In genomic region chr14:102601378-102601925, GRCh38 we compare ENCODE assay signal across 19 cellular contexts.
"Had no signal": no experiment of that assay in that cellular context is flagged by ENCODE, and none has a peak within 500 bp of the region (broad histone marks: within the 10 kb centered on the region; RNA-seq: fewer than 3 reads in every experiment).

No MANE protein-coding gene starts in this region.

- ATAC-seq: activated CD4-positive, alpha-beta T cell treated with anti-CD3 and anti-CD28 coated beads for 36 hours; activated T-cell treated with anti-CD3 and anti-CD28 coated beads, Interleukin-2, amount 50 U/mL, for 72 hours; gastroesophageal sphincter; stimulated activated memory B cell treated with anti-CD40 and anti-IgM and Interleukin-4, amounts not matched to agents 10 μg/mL and 1 μg/mL and 100 μg/mL, for 72 hours had no signal

- H3K9ac ChIP-seq: neural progenitor cell had no signal

- H3K27ac Mint-ChIP-seq: activated CD4-positive, alpha-beta memory T cell treated with anti-CD3 and anti-CD28 coated beads, Interleukin-2, amount 10 ng/mL, durations not matched to agents 7 days and 5 days; activated CD4-positive, alpha-beta T cell treated with anti-CD3 and anti-CD28 coated beads for 36 hours; activated naive CD4-positive, alpha-beta T cell treated with anti-CD3 and anti-CD28 coated beads for 36 hours; activated T-cell treated with anti-CD3 and anti-CD28 coated beads, Interleukin-2, amount 50 U/mL, for 72 hours; mesothelial cell of epicardium; neural progenitor cell; stimulated activated memory B cell treated with anti-CD40 and anti-IgM and Interleukin-4, amounts not matched to agents 10 μg/mL and 1 μg/mL and 100 μg/mL, for 72 hours had no signal

- FAIRE-seq: kidney had no signal

- H3K27ac ChIP-seq: adrenal gland, coronary artery, gastroesophageal sphincter, hepatocyte, neural progenitor cell, right atrium auricular region, tibial nerve, VCaP had no signal

- H3K4me1 ChIP-seq: neural progenitor cell had no signal

- H3K27me3 ChIP-seq: adrenal gland, gastroesophageal sphincter, hepatocyte, neural progenitor cell, right atrium auricular region, tibial nerve had no signal

- DNase-seq: activated CD4-positive, alpha-beta memory T cell treated with anti-CD3 and anti-CD28 coated beads, Interleukin-2, amount 10 ng/mL, durations not matched to agents 7 days and 5 days; activated CD4-positive, alpha-beta T cell treated with anti-CD3 and anti-CD28 coated beads for 36 hours; activated naive CD4-positive, alpha-beta T cell treated with anti-CD3 and anti-CD28 coated beads for 36 hours; activated T-cell treated with anti-CD3 and anti-CD28 coated beads, Interleukin-2, amount 50 U/mL, for 72 hours; adrenal gland; caudate nucleus; effector CD4-positive, alpha-beta T cell; stimulated activated CD4-positive, alpha-beta T cell treated with anti-CD3 and anti-CD28 coated beads, Interleukin-1b, Interleukin-23, amount 100 ng/mL, for 48 hours; T1000 had no signal

- H3K4me3 Mint-ChIP-seq: activated CD4-positive, alpha-beta memory T cell treated with anti-CD3 and anti-CD28 coated beads, Interleukin-2, amount 10 ng/mL, durations not matched to agents 7 days and 5 days; activated CD4-positive, alpha-beta T cell treated with anti-CD3 and anti-CD28 coated beads for 36 hours; activated naive CD4-positive, alpha-beta T cell treated with anti-CD3 and anti-CD28 coated beads for 36 hours; activated T-cell treated with anti-CD3 and anti-CD28 coated beads, Interleukin-2, amount 50 U/mL, for 72 hours; mesothelial cell of epicardium; neural progenitor cell; stimulated activated memory B cell treated with anti-CD40 and anti-IgM and Interleukin-4, amounts not matched to agents 10 μg/mL and 1 μg/mL and 100 μg/mL, for 72 hours had no signal

- H2AFZ ChIP-seq: hepatocyte, neural progenitor cell had no signal

- H3K9me3 ChIP-seq: adrenal gland, gastroesophageal sphincter, right atrium auricular region, tibial nerve had no signal

- H3K4me2 ChIP-seq: neural progenitor cell had no signal

- H3K27me3 Mint-ChIP-seq: activated CD4-positive, alpha-beta memory T cell treated with anti-CD3 and anti-CD28 coated beads, Interleukin-2, amount 10 ng/mL, durations not matched to agents 7 days and 5 days; activated CD4-positive, alpha-beta T cell treated with anti-CD3 and anti-CD28 coated beads for 36 hours; stimulated activated memory B cell treated with anti-CD40 and anti-IgM and Interleukin-4, amounts not matched to agents 10 μg/mL and 1 μg/mL and 100 μg/mL, for 72 hours had no signal

- H3K9me3 Mint-ChIP-seq: activated CD4-positive, alpha-beta memory T cell treated with anti-CD3 and anti-CD28 coated beads, Interleukin-2, amount 10 ng/mL, durations not matched to agents 7 days and 5 days; activated naive CD4-positive, alpha-beta T cell treated with anti-CD3 and anti-CD28 coated beads for 36 hours; activated T-cell treated with anti-CD3 and anti-CD28 coated beads, Interleukin-2, amount 50 U/mL, for 72 hours; mesothelial cell of epicardium; neural progenitor cell; stimulated activated memory B cell treated with anti-CD40 and anti-IgM and Interleukin-4, amounts not matched to agents 10 μg/mL and 1 μg/mL and 100 μg/mL, for 72 hours had no signal

- H3K4me3 ChIP-seq: adrenal gland, coronary artery, gastroesophageal sphincter, hepatocyte, neural progenitor cell, right atrium auricular region, tibial nerve had no signal

- H3K36me3 ChIP-seq: adrenal gland, gastroesophageal sphincter, neural progenitor cell, right atrium auricular region, tibial nerve had no signal
